9 cellular contexts compared by ENCODE assay signal in the genomic region with DNA sequence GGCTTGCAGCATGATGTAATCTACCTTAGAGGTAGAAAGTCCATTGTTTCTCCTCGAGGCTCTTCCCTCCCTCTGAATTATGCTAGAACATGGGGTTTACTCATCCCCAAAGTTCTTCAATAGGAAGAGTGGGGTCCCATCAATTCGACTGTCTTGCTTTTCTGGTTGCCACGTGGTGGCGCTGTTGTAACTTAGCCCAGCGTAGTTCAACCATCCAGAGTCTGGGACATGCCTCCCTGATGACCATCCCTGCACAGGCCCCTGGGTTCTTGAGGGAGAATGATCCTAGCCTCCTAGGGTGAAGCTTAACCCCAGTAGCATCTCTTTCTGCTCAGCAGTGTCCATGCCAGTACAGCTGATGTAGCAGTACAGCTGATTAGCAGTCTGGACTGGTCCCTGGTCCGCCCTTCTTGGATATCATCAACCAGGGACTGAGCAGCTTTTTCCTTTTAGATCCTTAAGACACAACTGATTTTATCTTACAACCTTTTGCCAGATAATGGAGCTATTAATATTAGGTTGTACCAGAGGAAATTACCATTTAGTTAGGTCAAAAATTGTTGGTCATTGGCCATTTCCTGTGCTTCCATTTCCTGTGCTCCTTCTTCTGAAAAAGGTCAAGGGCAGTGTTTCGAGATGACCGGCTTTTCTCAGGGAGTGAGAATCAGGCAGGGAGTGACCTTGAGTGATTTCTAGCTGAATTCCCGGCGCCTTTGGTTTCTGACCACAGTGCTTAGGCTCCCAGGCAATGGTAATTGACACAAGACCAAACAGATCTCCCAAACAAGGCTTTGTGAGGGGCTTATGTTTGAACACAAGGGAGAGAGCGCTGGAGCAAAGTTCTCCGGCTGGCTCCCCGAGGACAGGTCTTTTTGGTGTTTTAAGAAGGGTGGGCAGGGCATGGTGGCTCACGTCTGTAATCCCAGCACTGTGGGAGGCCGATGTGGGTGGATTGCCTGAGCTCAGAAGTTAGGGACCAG.
DNase-seq lines count a peak whose midpoint lies in the region; ATAC-seq and TF ChIP-seq lines count a peak whose summit lies in the region.
"Had no signal": no experiment of that assay in that cellular context is flagged by ENCODE, and none has a peak within 500 bp of the region (broad histone marks: within the 10 kb centered on the region; RNA-seq: fewer than 3 reads in every experiment).

No MANE protein-coding gene starts in this region.

- H3K4me3 ChIP-seq in Loucy (ENCODE audit: low read length, poor library complexity, severe bottlenecking) (no peak overlapping the region), coronary artery (no peak overlapping the region)

- H3K9ac ChIP-seq in Loucy (ENCODE audit: low read depth, low read length, poor library complexity, severe bottlenecking) = no peak overlapping the region

- H3K9me3 Mint-ChIP-seq in nephron = no peaks in the 10 kb centered on the region
- H3K9me3 Mint-ChIP-seq: dendritic cell treated with granulocyte-macrophage colony-stimulating factor and Interleukin-4, amounts not matched to agents 40 ng/mL and 50 ng/mL, for 4 days had no signal

- no peaks in the 10 kb centered on the region for H4K20me1 ChIP-seq in Loucy (ENCODE audit: insufficient read depth, low read length, poor library complexity, severe bottlenecking)

- no peaks in the 10 kb centered on the region for H3K9me2 ChIP-seq in Loucy (replicated peaks; ENCODE audit: low read depth, low read length)

- H3K27ac ChIP-seq in coronary artery = peak overlapping the region in 1 of 2 donors; percentile 54

- H3K27me3 ChIP-seq in Loucy (ENCODE audit: insufficient read depth, low read length, poor library complexity, severe bottlenecking) = no peaks in the 10 kb centered on the region

- H3K4me3 Mint-ChIP-seq in nephron = no peak overlapping the region
- H3K4me3 Mint-ChIP-seq: dendritic cell treated with granulocyte-macrophage colony-stimulating factor and Interleukin-4, amounts not matched to agents 40 ng/mL and 50 ng/mL, for 4 days had no signal

- DNase-seq in DMS53 (lab: John Stamatoyannopoulos, UW) (peak; percentile 79), coronary artery (ENCODE audit: low spot score) (no peak), NCI-H1105 (lab: John Stamatoyannopoulos, UW) (no peak), NCI-H2171 treated with DMSO at 0.1 percent for 48 hours (lab: John Stamatoyannopoulos, UW) (no peak)

- no peak overlapping the region for H2AFZ ChIP-seq in Loucy (ENCODE audit: low read length)

- H3K4me1 Mint-ChIP-seq in nephron = no peaks in the 10 kb centered on the region

- no peaks in the 10 kb centered on the region for H3K36me3 ChIP-seq in Loucy (ENCODE audit: insufficient read depth, low read length)

- H3K4me2 ChIP-seq in Loucy (ENCODE audit: low read depth, low read length, poor library complexity, severe bottlenecking) = no peak overlapping the region

- H3K27ac Mint-ChIP-seq in nephron = no peak overlapping the region
- H3K27ac Mint-ChIP-seq: dendritic cell treated with granulocyte-macrophage colony-stimulating factor and Interleukin-4, amounts not matched to agents 40 ng/mL and 50 ng/mL, for 4 days had no signal

- TF ChIP-seq CTCF in Loucy (conservative IDR thresholded peaks at IDR 0.05; ENCODE audit: low read length) (peak; percentile 35), coronary artery (IDR thresholded peaks at IDR 0.05) (peak; percentile 45), nephron (IDR thresholded peaks at IDR 0.05; ENCODE audit: unreplicated experiment in 3 of 3) (peak; percentile 19 to 46 (median 42))

- peaks cover 3% of the 10 kb centered on the region for H3K27me3 Mint-ChIP-seq in nephron (ENCODE audit: low read depth)
- H3K27me3 Mint-ChIP-seq: dendritic cell treated with granulocyte-macrophage colony-stimulating factor and Interleukin-4, amounts not matched to agents 40 ng/mL and 50 ng/mL, for 4 days had no signal

- peaks cover 7% of the 10 kb centered on the region for H3K36me3 Mint-ChIP-seq in nephron (ENCODE audit: low read depth)

- peaks cover 8% of the 10 kb centered on the region; the same call in 1 of the 2 replicates for H3K9me3 ChIP-seq in Loucy (ENCODE audit: insufficient read depth, low read depth, low read length)

- no peaks in the 10 kb centered on the region for H3K79me2 ChIP-seq in Loucy (ENCODE audit: insufficient read depth, low read length)

- no peaks in the 10 kb centered on the region for H3F3A ChIP-seq in Loucy (ENCODE audit: low read depth)

- ATAC-seq in GM21723 (IDR thresholded peaks at IDR 0.05; ENCODE audit: unreplicated experiment) (no peak), HG03439 (IDR thresholded peaks at IDR 0.05; ENCODE audit: unreplicated experiment) (no peak)

- H3K4me1 ChIP-seq in Loucy (ENCODE audit: insufficient read depth, low read length, poor library complexity, severe bottlenecking) = no peaks in the 10 kb centered on the region
